25 cellular contexts compared by ENCODE assay signal in the genomic region with DNA sequence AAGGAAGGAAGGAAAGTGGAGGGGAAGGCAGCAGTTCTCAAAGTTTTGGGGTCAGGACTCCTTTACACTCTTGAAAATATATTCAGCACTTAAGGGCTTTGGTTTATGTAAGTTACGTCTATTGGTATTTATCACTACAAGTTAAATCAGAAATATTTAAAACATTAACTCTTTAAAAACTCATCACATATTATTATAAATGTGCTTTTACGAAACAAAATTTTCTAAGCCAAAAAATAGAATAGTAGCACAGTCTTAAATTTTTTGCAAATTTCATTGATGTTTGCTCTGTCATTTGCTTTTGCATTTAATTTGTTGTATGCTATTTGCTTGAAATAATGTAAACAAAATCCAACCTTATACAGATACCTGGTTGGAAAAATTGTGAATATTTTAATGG. TPM values are rescaled to one million over a fixed set of nuclear protein-coding genes. Genes with fewer than 3 reads are reported as not detected.
DNase-seq lines count a peak whose midpoint lies in the region; ATAC-seq, FAIRE-seq and TF ChIP-seq lines count a peak whose summit lies in the region.
"Had no signal": no experiment of that assay in that cellular context is flagged by ENCODE, and none has a peak within 500 bp of the region (broad histone marks: within the 10 kb centered on the region; RNA-seq: fewer than 3 reads in every experiment).

No MANE protein-coding gene starts in this region.

- DNase-seq in GM23338 (ENCODE audit: low spot score): no peak
- no peak for DNase-seq in neural crest cell (ENCODE audit: low read depth, low spot score)
- DNase-seq in left lung: no peak
- DNase-seq in SHP77 (lab: John Stamatoyannopoulos, UW): no peak
- DNase-seq: 8988T; ACHN; AML-193; BE2C; Calu3; CD4-positive, alpha-beta T cell; CD8-positive, alpha-beta memory T cell; DMS53; DMS79 treated with DMSO at 0.1 percent for 48 hours; GF-D8; GM23248; HFFc6 had no signal

- H3K27me3 ChIP-seq in GM23338 (ENCODE audit: insufficient read depth) (no peaks in the 10 kb centered on the region), Loucy (ENCODE audit: insufficient read depth, low read length, poor library complexity, severe bottlenecking) (no peaks in the 10 kb centered on the region), left lung (no peaks in the 10 kb centered on the region)
- H3K27me3 ChIP-seq: BE2C; BLaER1 treated with 17β-estradiol and CSF1 and Interleukin-3, amounts not matched to agents 10 nM and 100 nM had no signal

- H3K4me3 ChIP-seq in GM23338 (no peak overlapping the region), Loucy (ENCODE audit: low read length, poor library complexity, severe bottlenecking) (peak overlapping the region; percentile 35), left lung (no peak overlapping the region)
- H3K4me3 ChIP-seq: A549; BLaER1 treated with 17β-estradiol and CSF1 and Interleukin-3, amounts not matched to agents 10 nM and 100 nM; GM23248; HAP-1 had no signal

- peaks cover 8% of the 10 kb centered on the region for H3K36me3 Mint-ChIP-seq in GM23338 (ENCODE audit: low read depth)
- H3K36me3 Mint-ChIP-seq in neural crest cell (ENCODE audit: low read depth): peaks cover 3% of the 10 kb centered on the region

- H3F3A ChIP-seq in GM23338 (replicated peaks; ENCODE audit: low read depth) (no peaks in the 10 kb centered on the region), Loucy (ENCODE audit: low read depth) (no peaks in the 10 kb centered on the region)

- H3K9me3 ChIP-seq in Loucy (ENCODE audit: insufficient read depth, low read depth, low read length) (no peaks in the 10 kb centered on the region), left lung (no peaks in the 10 kb centered on the region)
- H3K9me3 ChIP-seq: A549; BE2C; BLaER1 treated with 17β-estradiol and CSF1 and Interleukin-3, amounts not matched to agents 10 nM and 100 nM; HAP-1 had no signal

- peaks cover 99% of the 10 kb centered on the region for H3K79me2 ChIP-seq in GM23338 (replicated peaks; ENCODE audit: insufficient read depth)
- H3K79me2 ChIP-seq in Loucy (ENCODE audit: insufficient read depth, low read length): peaks cover 98% of the 10 kb centered on the region

- no peak overlapping the region for H3K9ac ChIP-seq in Loucy (ENCODE audit: low read depth, low read length, poor library complexity, severe bottlenecking)
- H3K9ac ChIP-seq: BLaER1 treated with 17β-estradiol and CSF1 and Interleukin-3, amounts not matched to agents 10 nM and 100 nM; GM23248 had no signal

- no peak overlapping the region for H3K4me3 Mint-ChIP-seq in GM23338
- no peak overlapping the region for H3K4me3 Mint-ChIP-seq in neural crest cell
- H3K4me3 Mint-ChIP-seq: CD14-positive monocyte; CD4-positive, alpha-beta T cell; CD8-positive, alpha-beta memory T cell; HFFc6 had no signal

- peaks cover 3% of the 10 kb centered on the region for H3K27me3 Mint-ChIP-seq in GM23338 (ENCODE audit: insufficient read depth, low read depth, poor library complexity)
- H3K27me3 Mint-ChIP-seq in neural crest cell (ENCODE audit: low read depth): no peaks in the 10 kb centered on the region
- H3K27me3 Mint-ChIP-seq: CD4-positive, alpha-beta T cell; CD8-positive, alpha-beta memory T cell had no signal

- H3K4me2 ChIP-seq in GM23338: no peak overlapping the region
- peak overlapping the region; percentile 97 for H3K4me2 ChIP-seq in Loucy (ENCODE audit: low read depth, low read length, poor library complexity, severe bottlenecking)
- H3K4me2 ChIP-seq: A549 had no signal

- H4K20me1 ChIP-seq in GM23338 (replicated peaks; ENCODE audit: insufficient read depth): peaks cover 16% of the 10 kb centered on the region
- peaks cover 89% of the 10 kb centered on the region for H4K20me1 ChIP-seq in Loucy (ENCODE audit: insufficient read depth, low read length, poor library complexity, severe bottlenecking)

- peaks cover 36% of the 10 kb centered on the region for H3K4me1 Mint-ChIP-seq in GM23338
- peaks cover 36% of the 10 kb centered on the region for H3K4me1 Mint-ChIP-seq in neural crest cell

- H3K4me1 ChIP-seq in GM23338 (ENCODE audit: insufficient read depth) (peaks cover 31% of the 10 kb centered on the region), Loucy (ENCODE audit: insufficient read depth, low read length, poor library complexity, severe bottlenecking) (peaks cover 65% of the 10 kb centered on the region), left lung (peaks cover 7 to 25% of the 10 kb centered on the region in 2 donors)

- H3K27ac ChIP-seq in GM23338 (ENCODE audit: low read depth) (no peak overlapping the region), left lung (no peak overlapping the region)
- H3K27ac ChIP-seq: A549; BLaER1 treated with 17β-estradiol and CSF1 and Interleukin-3, amounts not matched to agents 10 nM and 100 nM; GM23248 had no signal

- no peak for TF ChIP-seq CTCF in GM23338 (conservative IDR thresholded peaks at IDR 0.05; ENCODE audit: low read depth in 2 of 2)
- TF ChIP-seq CTCF in Loucy (conservative IDR thresholded peaks at IDR 0.05; ENCODE audit: low read length): no peak
- no peak for TF ChIP-seq CTCF in neural crest cell (conservative IDR thresholded peaks at IDR 0.05)
- TF ChIP-seq CTCF in left lung (IDR thresholded peaks at IDR 0.05): no peak

- ATAC-seq in GM23338 (no peak), left lung (no peak), GM21447 (IDR thresholded peaks at IDR 0.05; ENCODE audit: unreplicated experiment) (no peak)
- ATAC-seq: A549 had no signal

- H3K9me3 Mint-ChIP-seq in GM23338: no peaks in the 10 kb centered on the region
- H3K9me3 Mint-ChIP-seq in neural crest cell: no peaks in the 10 kb centered on the region
- H3K9me3 Mint-ChIP-seq: CD14-positive monocyte; CD4-positive, alpha-beta T cell; CD8-positive, alpha-beta memory T cell; HFFc6 had no signal

- intact Hi-C loops in left lung (cut with DNase I): no loop called here

- H3K36me3 ChIP-seq in GM23338 (ENCODE audit: insufficient read depth) (no peaks in the 10 kb centered on the region; the same call in 1 of the 2 replicates), Loucy (ENCODE audit: insufficient read depth, low read length) (peaks cover 17% of the 10 kb centered on the region; the same call in 1 of the 2 replicates), left lung (peaks cover 0 to 3% of the 10 kb centered on the region in 2 donors)

- peak; percentile 38 for FAIRE-seq in colon (lab: Jason Lieb, UNC)
- FAIRE-seq: GM12891, GM18507 had no signal

- H2AFZ ChIP-seq in GM23338 (no peak overlapping the region), Loucy (ENCODE audit: low read length) (no peak overlapping the region)
- H2AFZ ChIP-seq: GM23248 had no signal

- H3K9me2 ChIP-seq in GM23338 (ENCODE audit: insufficient read depth) (no peaks in the 10 kb centered on the region), Loucy (replicated peaks; ENCODE audit: low read depth, low read length) (no peaks in the 10 kb centered on the region)

- peak overlapping the region; percentile 4; the same call in 1 of the 2 replicates for H3K27ac Mint-ChIP-seq in GM23338
- H3K27ac Mint-ChIP-seq in neural crest cell (ENCODE audit: unreplicated experiment): peak overlapping the region; percentile 81
- H3K27ac Mint-ChIP-seq: CD4-positive, alpha-beta T cell; CD8-positive, alpha-beta memory T cell; HFFc6 had no signal

TF ChIP-seq in GM23338, 12 proteins besides CTCF, POLR2A, EP300 and RAD21 (continues in another document):
- TF ChIP-seq EZH2 (IDR thresholded peaks at IDR 0.05; ENCODE audit: low read depth, unreplicated experiment) (no peak), EZH2phosphoT487 (IDR thresholded peaks at IDR 0.05; ENCODE audit: unreplicated experiment) (no peak), ZNF114 (CRISPR knock-in tag; IDR thresholded peaks at IDR 0.05) (no peak), STAT1 (IDR thresholded peaks at IDR 0.05; ENCODE audit: unreplicated experiment) (no peak)
- TF ChIP-seq, protein P1, sequence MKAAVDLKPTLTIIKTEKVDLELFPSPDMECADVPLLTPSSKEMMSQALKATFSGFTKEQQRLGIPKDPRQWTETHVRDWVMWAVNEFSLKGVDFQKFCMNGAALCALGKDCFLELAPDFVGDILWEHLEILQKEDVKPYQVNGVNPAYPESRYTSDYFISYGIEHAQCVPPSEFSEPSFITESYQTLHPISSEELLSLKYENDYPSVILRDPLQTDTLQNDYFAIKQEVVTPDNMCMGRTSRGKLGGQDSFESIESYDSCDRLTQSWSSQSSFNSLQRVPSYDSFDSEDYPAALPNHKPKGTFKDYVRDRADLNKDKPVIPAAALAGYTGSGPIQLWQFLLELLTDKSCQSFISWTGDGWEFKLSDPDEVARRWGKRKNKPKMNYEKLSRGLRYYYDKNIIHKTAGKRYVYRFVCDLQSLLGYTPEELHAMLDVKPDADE (IDR thresholded peaks at IDR 0.05): no peak

RNA-seq across cellular contexts. Expression of gene UBE2Q2, which starts 7.5 kb away (rescaled TPM):
- 29.3 and 37.6 TPM in 2 replicates for total RNA-seq in GM23338 (2014; rRNA removed; shearing (Covaris generic))
- polyA plus RNA-seq in GM23338 (2016; fragmentation: Nextera tagmentation; extraction: Ambion mirVana): 14.9 and 23.7 TPM in 2 replicates
- 28.7 and 30.0 TPM in 2 replicates for total RNA-seq in neural crest cell
- 10 to 100 TPM; 30.4 to 31.4 TPM for total RNA-seq in left lung

RNA-seq across cellular contexts. Expression of gene FBXO22, which starts 53.0 kb away (rescaled TPM):
- 79.8 and 89.8 TPM in 2 replicates for total RNA-seq in GM23338 (2014; rRNA removed; shearing (Covaris generic))
- 72.8 and 94.5 TPM in 2 replicates for polyA plus RNA-seq in GM23338 (2016; fragmentation: Nextera tagmentation; extraction: Ambion mirVana)
- 51.9 and 53.8 TPM in 2 replicates for total RNA-seq in neural crest cell
- total RNA-seq in left lung: 10 to 100 TPM; 26.7 to 32.3 TPM
